ENCODE assay signal across 8 cellular contexts in genomic region chr6:89371849-89372505, GRCh38. TPM values are rescaled to one million over a fixed set of nuclear protein-coding genes. Genes with fewer than 3 reads are reported as not detected.
A peak's percentile ranks its signal among the peaks of the same experiment; 100 is the strongest.
DNase-seq lines count a peak whose midpoint lies in the region; ATAC-seq and TF ChIP-seq lines count a peak whose summit lies in the region.

No MANE protein-coding gene starts in this region.

- 34 to 39% methylated on average over 7 to 8 of the region's 8 CpGs for WGBS in lower leg skin, 2 donors

- intact Hi-C loops in lower leg skin (cut with DNase I; ENCODE audit: low total_unique reads), result no loop called here

- no peak for TF ChIP-seq POLR2A in lower leg skin (IDR thresholded peaks at IDR 0.05)

- peak; percentile 76 for ATAC-seq in GM18868 (IDR thresholded peaks at IDR 0.05; ENCODE audit: unreplicated experiment)
- peak; percentile 59 for ATAC-seq in HG03095 (IDR thresholded peaks at IDR 0.05; ENCODE audit: unreplicated experiment)

- H3K4me3 ChIP-seq in choroid plexus epithelial cell (ENCODE audit: low read depth, low read length) (no peak overlapping the region), lower leg skin (ENCODE audit: low read depth, poor library complexity, severe bottlenecking) (no peak overlapping the region)

- DNase-seq in AG20443 (ENCODE audit: low spot score), result peak; percentile 88
- DNase-seq in NCI-H226, result peak; percentile 46
- peak; percentile 74 to 77 for DNase-seq in activated CD4-positive, alpha-beta T cell treated with anti-CD3 and anti-CD28 coated beads for 4 hours
- DNase-seq in choroid plexus epithelial cell (ENCODE audit: low read depth), result peak; percentile 55
- DNase-seq in lower leg skin (ENCODE audit: low spot score in 2 of 2), result peak; percentile 47 to 91
- DNase-seq in stimulated activated CD8-positive, alpha-beta memory T cell treated with anti-CD3 and anti-CD28 coated beads, Interleukin-12 subunit alpha, Interleukin-12 subunit beta, amount 100 ng/mL, for 24 hours (ENCODE audit: extremely low read depth), result peak; percentile 43

- peak; percentile 98 for TF ChIP-seq CTCF in choroid plexus epithelial cell (conservative IDR thresholded peaks at IDR 0.05; ENCODE audit: low read depth, low read length)
- no peak for TF ChIP-seq CTCF in lower leg skin (IDR thresholded peaks at IDR 0.05)

RNA-seq across cellular contexts. Expression of gene UBE2J1, which starts 19.5 kb away (rescaled TPM):
- total RNA-seq in lower leg skin, result 10 to 100 TPM; 15.9 to 26.7 (median 22.6) TPM

RNA-seq across cellular contexts. Expression of gene RRAGD, which starts 40.1 kb away (rescaled TPM):
- 10 to 100 TPM; 13.3 to 22.3 (median 20.1) TPM for total RNA-seq in lower leg skin

RNA-seq across cellular contexts. Expression of gene GABRR2, which starts 56.9 kb away (rescaled TPM):
- total RNA-seq in lower leg skin, result under 1 TPM in 2 of 4 donors, not detected in 2; 0.27 to 0.62 TPM
